In genomic region chr6:90251295-90251992, GRCh38 we compare ENCODE assay signal across 11 cellular contexts. TPM values are rescaled to one million over a fixed set of nuclear protein-coding genes. Genes with fewer than 3 reads are reported as not detected.
A peak's percentile ranks its signal among the peaks of the same experiment; 100 is the strongest.
DNase-seq lines count a peak whose midpoint lies in the region; ATAC-seq, FAIRE-seq and TF ChIP-seq lines count a peak whose summit lies in the region.
"Had no signal": no experiment of that assay in that cellular context is flagged by ENCODE, and none has a peak within 500 bp of the region (broad histone marks: within the 10 kb centered on the region; RNA-seq: fewer than 3 reads in every experiment).

No MANE protein-coding gene starts in this region.

- RAD21 ChIA-PET in GM12878 (lab: Charles Lee; ENCODE audit: unreplicated experiment) = interaction anchor here (1.3 to 1.4 kb wide), 2 partner anchors 33 to 139 kb away, joined by 3 to 5 read pairs; no protein-coding TSS in a partner anchor

- no peak for FAIRE-seq in GM12878 (lab: Jason Lieb, UNC)
- FAIRE-seq: GM12892 had no signal

- BruUV-seq in GM12878 (replicated peaks; lab: Mats Ljungman, UMichigan) = no TSS peak

- POLR2A ChIA-PET in GM12878 (lab: Charles Lee) = no interaction called here

- peak; percentile 19 for DNase-seq in GM12878 (ENCODE audit: low read depth, low spot score)
- DNase-seq in NCI-H2029 treated with DMSO at 0.1 percent for 48 hours (lab: John Stamatoyannopoulos, UW) = no peak
- DNase-seq in trophoblast cell = no peak
- DNase-seq in H4 (ENCODE audit: low spot score) = no peak
- DNase-seq in AG20443 (ENCODE audit: low spot score) = no peak
- DNase-seq: activated CD4-positive, alpha-beta T cell treated with anti-CD3 and anti-CD28 coated beads, Interleukin-2, amount 50 U/mL, for 48 hours; mucosa of descending colon had no signal

- peak in 1 of 2 experiments; percentile 14; a peak in 1 of 4 replicates for TF ChIP-seq EP300 in GM12878 (IDR thresholded peaks at IDR 0.05; ENCODE audit: borderline replicate concordance in 1 of 2, control insufficient read depth in 1 of 2, low read depth in 2 of 2, low read length in 2 of 2)

- H3K4me1 ChIP-seq in GM12878 (ENCODE audit: control insufficient read depth, insufficient read depth, low read length) (no peaks in the 10 kb centered on the region), trophoblast cell (ENCODE audit: control insufficient read depth in 1 of 2, insufficient read depth in 2 of 2, low read length in 2 of 2) (no peaks in the 10 kb centered on the region)

- no peaks in the 10 kb centered on the region for H4K20me1 ChIP-seq in GM12878 (ENCODE audit: control insufficient read depth, insufficient read depth)

- no peak overlapping the region for H2BK120ac ChIP-seq in trophoblast cell (ENCODE audit: insufficient read depth, low read length, poor library complexity)

- TF ChIP-seq POLR2A in GM12878 (IDR thresholded peaks at IDR 0.05; ENCODE audit: low read depth, low read length) = no peak

- CTCF ChIA-PET in GM12878 (lab: Yijun Ruan, JAX) = no interaction called here

- no peak overlapping the region for H3K18ac ChIP-seq in trophoblast cell (ENCODE audit: low read length)

- H3K4me2 ChIP-seq in GM12878 (ENCODE audit: control insufficient read depth, insufficient read depth) = no peak overlapping the region
- no peak overlapping the region for H3K4me2 ChIP-seq in trophoblast cell (ENCODE audit: low read length)

- no peak overlapping the region for H3K14ac ChIP-seq in trophoblast cell (ENCODE audit: low read length)

- intact Hi-C loops in GM12878 (cut with micrococcal nuclease; ENCODE audit: unreplicated experiment) = no loop called here

- SMC1A ChIA-PET in GM12878 (lab: Charles Lee; ENCODE audit: uncharacterized antibody, unreplicated experiment) = interaction anchor here (1.3 kb wide), 1 partner anchor 341 kb away, joined by 3 read pairs; no protein-coding TSS in a partner anchor

- no peak overlapping the region for H3K23ac ChIP-seq in trophoblast cell (ENCODE audit: low read length)

- H3K27ac ChIP-seq in GM12878 (ENCODE audit: control insufficient read depth, insufficient read depth) = no peak overlapping the region
- no peak overlapping the region for H3K27ac ChIP-seq in trophoblast cell (ENCODE audit: low read depth, low read length)

- no peak for TF ChIP-seq RAD21 in GM12878 (IDR thresholded peaks at IDR 0.05; ENCODE audit: insufficient read depth, low read depth, low read length)

- H3K79me1 ChIP-seq in trophoblast cell (ENCODE audit: low read length) = no peaks in the 10 kb centered on the region

- in situ Hi-C loops in GM12878 (cut with MboI) = no loop called here

- no peak overlapping the region for H2BK12ac ChIP-seq in trophoblast cell (ENCODE audit: low read length)

- H3K4ac ChIP-seq in trophoblast cell (ENCODE audit: low read depth, low read length) = no peak overlapping the region

- no peak overlapping the region for H3K9ac ChIP-seq in GM12878 (ENCODE audit: control insufficient read depth, insufficient read depth, low read length)
- H3K9ac ChIP-seq in trophoblast cell (ENCODE audit: low read length) = no peak overlapping the region

- H3K79me2 ChIP-seq in GM12878 (ENCODE audit: control insufficient read depth, insufficient read depth, low read length) (no peaks in the 10 kb centered on the region), trophoblast cell (ENCODE audit: control insufficient read depth, insufficient read depth, low read length, poor library complexity) (no peaks in the 10 kb centered on the region)

- no peaks in the 10 kb centered on the region for H3K9me3 ChIP-seq in GM12878 (replicated peaks; ENCODE audit: control insufficient read depth, insufficient read depth, low read length)
- H3K9me3 ChIP-seq in trophoblast cell (ENCODE audit: insufficient read depth, low read depth, low read length) = no peaks in the 10 kb centered on the region
- H3K9me3 ChIP-seq: mucosa of descending colon had no signal

- H2AK5ac ChIP-seq in trophoblast cell (ENCODE audit: low read length) = no peak overlapping the region

- ATAC-seq in GM18511 (IDR thresholded peaks at IDR 0.05; ENCODE audit: unreplicated experiment) (peak; percentile 95), GM21360 (IDR thresholded peaks at IDR 0.05; ENCODE audit: unreplicated experiment) (peak; percentile 93), HG03159 (IDR thresholded peaks at IDR 0.05; ENCODE audit: unreplicated experiment) (peak; percentile 90), GM12878 (no peak; the same call in none of the 3 replicates)
- ATAC-seq: mucosa of descending colon had no signal

- H3K27me3 ChIP-seq in GM12878 (replicated peaks in 1 of 2; ENCODE audit: control insufficient read depth in 2 of 2, insufficient read depth in 2 of 2, low read length in 1 of 2) = no peaks in the 10 kb centered on the region; a peak in 1 of 4 replicates
- no peaks in the 10 kb centered on the region for H3K27me3 ChIP-seq in trophoblast cell (ENCODE audit: insufficient read depth, low read length)

- H2BK5ac ChIP-seq in trophoblast cell (ENCODE audit: low read depth, low read length, poor library complexity) = no peak overlapping the region

- no peak overlapping the region for H2AFZ ChIP-seq in GM12878 (ENCODE audit: control insufficient read depth, low read depth, low read length)
- H2AFZ ChIP-seq in trophoblast cell (ENCODE audit: insufficient read depth, low read length, poor library complexity) = no peak overlapping the region

- H4K12ac ChIP-seq in trophoblast cell (ENCODE audit: low read depth, low read length) = no peak overlapping the region

- no peaks in the 10 kb centered on the region for H3K36me3 ChIP-seq in GM12878 (ENCODE audit: control insufficient read depth in 2 of 2, insufficient read depth in 2 of 2, low read length in 1 of 2)
- H3K36me3 ChIP-seq in trophoblast cell (ENCODE audit: control insufficient read depth in 1 of 2, insufficient read depth in 2 of 2, low read length in 2 of 2) = peaks cover 0 to 2% of the 10 kb centered on the region in 2 experiments

- no peak overlapping the region for H4K8ac ChIP-seq in trophoblast cell (ENCODE audit: low read depth, low read length)

- H4K91ac ChIP-seq in trophoblast cell (ENCODE audit: low read depth, low read length) = no peak overlapping the region

- WGBS in GM12878 (ENCODE audit: insufficient coverage, insufficient replicate concordance, low lambda C conversion rate, missing lambda C conversion rate) = 12% methylated on average over 4 of the region's 4 CpGs
- WGBS in trophoblast cell (ENCODE audit: extremely low coverage, insufficient coverage, insufficient read length) = no CpG with 5 or more reads among the region's 4 CpGs

- TF ChIP-seq CTCF in GM12878 (IDR thresholded peaks at IDR 0.05 in 2 of 3, conservative IDR thresholded peaks at IDR 0.05 in 1 of 3; ENCODE audit: control insufficient read depth in 2 of 3, extremely low read depth in 1 of 3, insufficient read depth in 1 of 3, low read depth in 3 of 3, low read length in 3 of 3) = no peak

- H3K4me3 ChIP-seq in GM12878 (no peak overlapping the region), trophoblast cell (ENCODE audit: low read depth, low read length) (no peak overlapping the region)
- H3K4me3 ChIP-seq: mucosa of descending colon had no signal

TF ChIP-seq in GM12878, 131 proteins besides CTCF, POLR2A, EP300 and RAD21:
- TF ChIP-seq RUNX3 (IDR thresholded peaks at IDR 0.05; ENCODE audit: low read length) (peak; percentile 26; the same call in 1 of the 2 replicates), CREB1 (IDR thresholded peaks at IDR 0.05; ENCODE audit: low read depth) (no peak), HDAC2 (IDR thresholded peaks at IDR 0.05) (no peak), MEF2B (IDR thresholded peaks at IDR 0.05; ENCODE audit: partially characterized antibody, poor library complexity, severe bottlenecking) (peak; percentile 17), KAT2A (conservative IDR thresholded peaks at IDR 0.05; ENCODE audit: control insufficient read depth, low read depth, low read length) (no peak), IKZF1 (conservative IDR thresholded peaks at IDR 0.05) (no peak), NFIC (IDR thresholded peaks at IDR 0.05; ENCODE audit: low read depth, low read length) (peak; percentile 61; the same call in 1 of the 2 replicates), MEF2A (IDR thresholded peaks at IDR 0.05; ENCODE audit: insufficient read depth, low read depth, low read length) (peak; percentile 68; the same call in 1 of the 2 replicates), FOXK2 (IDR thresholded peaks at IDR 0.05) (no peak)
- TF ChIP-seq, protein P1, sequence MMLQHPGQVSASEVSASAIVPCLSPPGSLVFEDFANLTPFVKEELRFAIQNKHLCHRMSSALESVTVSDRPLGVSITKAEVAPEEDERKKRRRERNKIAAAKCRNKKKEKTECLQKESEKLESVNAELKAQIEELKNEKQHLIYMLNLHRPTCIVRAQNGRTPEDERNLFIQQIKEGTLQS (IDR thresholded peaks at IDR 0.05; ENCODE audit: borderline replicate concordance, extremely low read depth, low read depth, low read length) = no peak

RNA-seq across cellular contexts. Expression of gene BACH2, which starts 45.2 kb away (rescaled TPM):
- 0.31 and 0.86 TPM in 2 replicates for total RNA-seq in GM12878 (2013; cell fraction: nucleolus; rRNA removed)
- total RNA-seq in GM12878 (2014; rRNA removed) = 0.06 TPM in 1 of 2 replicates, not detected in the other
- 0.04 and 0.18 TPM in 2 replicates for total RNA-seq in GM12878 (2014; rRNA removed; fragmentation: Illumina TruSeq; extraction: Trizol)
- total RNA-seq in GM12878 (2021) = 0.16 and 0.28 TPM in 2 replicates
- 0.13 TPM for polyA plus RNA-seq in GM12878 (2011; ENCODE audit: low read depth)
- polyA plus RNA-seq in GM12878 (2011; rRNA removed) = 0.01 and 0.03 TPM in 2 replicates
- polyA plus RNA-seq in GM12878 (2011; cell fraction: cytosol; rRNA removed) = 0.03 TPM in 2 replicates
- polyA plus RNA-seq in GM12878 (2011; cell fraction: nucleus; rRNA removed) = 0.03 and 0.06 TPM in 2 replicates
- 0.06 and 0.20 TPM in 2 replicates for polyA plus RNA-seq in GM12878 (2012)
- polyA plus RNA-seq in GM12878 (2014; fragmentation: Illumina TruSeq; extraction: Trizol) = 0.04 and 0.08 TPM in 2 replicates
- polyA plus RNA-seq in GM12878 (2014; fragmentation: Nextera tagmentation; extraction: Ambion mirVana) = under 1 TPM in 1 of 2 experiments, not detected in 1; 0.10 TPM
- polyA plus RNA-seq in GM12878 (2014; rRNA removed) = 0.03 TPM in 2 replicates
- polyA plus RNA-seq in GM12878 (2016; fragmentation: Nextera tagmentation; extraction: Ambion mirVana) = not detected
- polyA minus RNA-seq in GM12878 (2011; rRNA and poly(A)+ RNA removed) = under 0.01 and 0.10 TPM in 2 replicates
- polyA minus RNA-seq in GM12878 (2011; cell fraction: cytosol; rRNA and poly(A)+ RNA removed) = not detected in 2 replicates
- 0.12 and 0.38 TPM in 2 replicates for polyA minus RNA-seq in GM12878 (2011; cell fraction: nucleus; rRNA and poly(A)+ RNA removed)
- 4.4 and 5.2 TPM in 2 replicates for polyA plus RNA-seq in trophoblast cell (2013)
- total RNA-seq in H4 (2014; rRNA removed; shearing (Covaris generic)) = 0.06 and 0.31 TPM in 2 replicates
